ENCODE assay signal across 8 cellular contexts in genomic region chr1:104760017-104760416, GRCh38.
DNase-seq lines count a peak whose midpoint lies in the region; ATAC-seq lines count a peak whose summit lies in the region.
"Had no signal": no experiment of that assay in that cellular context is flagged by ENCODE, and none has a peak within 500 bp of the region (broad histone marks: within the 10 kb centered on the region; RNA-seq: fewer than 3 reads in every experiment).

No MANE protein-coding gene starts in this region.

- DNase-seq in pons (ENCODE audit: low spot score) (peak; percentile 46), NCI-H510A (lab: John Stamatoyannopoulos, UW) (no peak), kidney glomerular epithelial cell (lab: John Stamatoyannopoulos, UW) (no peak), NCI-H2081 treated with DMSO at 0.1 percent for 48 hours (lab: John Stamatoyannopoulos, UW) (no peak)
- DNase-seq: activated effector memory CD4-positive, alpha-beta T cell treated with anti-CD3 and anti-CD28 coated beads, Interleukin-2, amount 50 U/mL, for 16 hours had no signal

- ATAC-seq in GM19043 (IDR thresholded peaks at IDR 0.05; ENCODE audit: low read depth, unreplicated experiment) (peak; percentile 89), HG02798 (IDR thresholded peaks at IDR 0.05; ENCODE audit: poor library complexity, unreplicated experiment) (peak; percentile 89), HG03571 (IDR thresholded peaks at IDR 0.05; ENCODE audit: unreplicated experiment) (peak; percentile 89)
